ENCODE assay signal across 25 cellular contexts in genomic region chr15:69730281-69731235, GRCh38.
A peak's percentile ranks its signal among the peaks of the same experiment; 100 is the strongest.
DNase-seq lines count a peak whose midpoint lies in the region; ATAC-seq, FAIRE-seq and TF ChIP-seq lines count a peak whose summit lies in the region.
"Had no signal": no experiment of that assay in that cellular context is flagged by ENCODE, and none has a peak within 500 bp of the region (broad histone marks: within the 10 kb centered on the region; RNA-seq: fewer than 3 reads in every experiment).

No MANE protein-coding gene starts in this region.

- intact Hi-C loops in HepG2 (cut with micrococcal nuclease; ENCODE audit: unreplicated experiment): no loop called here

- no TSS peak for BruUV-seq in HepG2 (replicated peaks; lab: Mats Ljungman, UMichigan)

- no peak overlapping the region for H3K4me2 ChIP-seq in HepG2 (ENCODE audit: low read depth, low read length)

- H3K4me3 Mint-ChIP-seq in activated naive CD8-positive, alpha-beta T cell treated with anti-CD3 and anti-CD28 coated beads for 36 hours: no peak overlapping the region
- no peak overlapping the region for H3K4me3 Mint-ChIP-seq in activated naive CD8-positive, alpha-beta T cell treated with anti-CD3 and anti-CD28 coated beads, Interleukin-2, amount 50 U/mL, for 24 hours
- H3K4me3 Mint-ChIP-seq: activated naive CD8-positive, alpha-beta T cell; activated T-helper 17 cell treated with anti-CD3 and anti-CD28 coated beads, Interleukin-2, amount 50 U/mL, for 72 hours; natural killer cell; stimulated activated effector memory CD8-positive, alpha-beta T cell treated with anti-CD3 and anti-CD28 coated beads, Interleukin-12 subunit alpha, Interleukin-12 subunit beta, amount 100 ng/mL, for 72 hours had no signal

- no peaks in the 10 kb centered on the region for H3K9me3 ChIP-seq in RWPE2 (ENCODE audit: severe bottlenecking)
- H3K9me3 ChIP-seq in HepG2 (ENCODE audit: low read length): no peaks in the 10 kb centered on the region
- H3K9me3 ChIP-seq: left lung had no signal

- no peaks in the 10 kb centered on the region for H3K36me3 Mint-ChIP-seq in activated naive CD8-positive, alpha-beta T cell treated with anti-CD3 and anti-CD28 coated beads for 36 hours
- H3K36me3 Mint-ChIP-seq in activated naive CD8-positive, alpha-beta T cell treated with anti-CD3 and anti-CD28 coated beads, Interleukin-2, amount 50 U/mL, for 24 hours (ENCODE audit: low read depth): no peaks in the 10 kb centered on the region
- H3K36me3 Mint-ChIP-seq: activated naive CD8-positive, alpha-beta T cell; natural killer cell had no signal

- H3K27ac ChIP-seq in RWPE2 (ENCODE audit: poor library complexity, severe bottlenecking): no peak overlapping the region
- no peak overlapping the region for H3K27ac ChIP-seq in HepG2 (ENCODE audit: extremely low read length, insufficient read depth, low read length)
- H3K27ac ChIP-seq: C4-2B, dorsolateral prefrontal cortex, left lung, RWPE1, skin epidermis had no signal

- H3K9ac ChIP-seq in HepG2 (ENCODE audit: insufficient read depth, low read depth, low read length): no peak overlapping the region

- H3K36me3 ChIP-seq in RWPE2 (ENCODE audit: low read depth) (no peaks in the 10 kb centered on the region), HepG2 (replicated peaks in 1 of 2; ENCODE audit: control insufficient read depth in 1 of 2, insufficient read depth in 2 of 2, low read length in 2 of 2) (no peaks in the 10 kb centered on the region)
- H3K36me3 ChIP-seq: left lung had no signal

- peaks cover 13% of the 10 kb centered on the region for H3K4me1 Mint-ChIP-seq in activated naive CD8-positive, alpha-beta T cell treated with anti-CD3 and anti-CD28 coated beads for 36 hours
- H3K4me1 Mint-ChIP-seq in activated naive CD8-positive, alpha-beta T cell treated with anti-CD3 and anti-CD28 coated beads, Interleukin-2, amount 50 U/mL, for 24 hours: peaks cover 28% of the 10 kb centered on the region

- no peak for ATAC-seq in activated naive CD8-positive, alpha-beta T cell treated with anti-CD3 and anti-CD28 coated beads, Interleukin-2, amount 50 U/mL, for 24 hours
- peak; percentile 26; the same call in 1 of the 3 replicates for ATAC-seq in RWPE2 (ENCODE audit: low read depth)
- no peak for ATAC-seq in GM21576 (IDR thresholded peaks at IDR 0.05; ENCODE audit: unreplicated experiment)
- no peak for ATAC-seq in HepG2
- ATAC-seq: activated T-helper 17 cell treated with anti-CD3 and anti-CD28 coated beads, Interleukin-2, amount 50 U/mL, for 72 hours; left lung; natural killer cell; stimulated activated effector memory CD8-positive, alpha-beta T cell treated with anti-CD3 and anti-CD28 coated beads, Interleukin-12 subunit alpha, Interleukin-12 subunit beta, amount 100 ng/mL, for 72 hours had no signal

- H3K27me3 ChIP-seq in RWPE2 (ENCODE audit: insufficient read depth, poor library complexity, severe bottlenecking) (peaks cover 7% of the 10 kb centered on the region), HepG2 (ENCODE audit: control insufficient read depth in 1 of 2, insufficient read depth in 2 of 2, low read length in 2 of 2) (peaks cover 2 to 28% of the 10 kb centered on the region in 2 experiments; a peak in 4 of 5 replicates)
- H3K27me3 ChIP-seq: left lung had no signal

- no peak for FAIRE-seq in HepG2 (lab: Jason Lieb, UNC)
- FAIRE-seq: D721Med had no signal

- no peak for TF ChIP-seq CTCF in RWPE2 (IDR thresholded peaks at IDR 0.05; ENCODE audit: poor library complexity, severe bottlenecking)
- no peak for TF ChIP-seq CTCF in HepG2 (CRISPR knock-in tag; IDR thresholded peaks at IDR 0.05)

- no peaks in the 10 kb centered on the region for H3K4me1 ChIP-seq in RWPE2 (ENCODE audit: insufficient read depth, poor library complexity, severe bottlenecking)
- no peaks in the 10 kb centered on the region for H3K4me1 ChIP-seq in HepG2 (ENCODE audit: insufficient read depth, low read length)

- H4K20me1 ChIP-seq in HepG2 (ENCODE audit: insufficient read depth, low read length): no peaks in the 10 kb centered on the region

- no peak for TF ChIP-seq EP300 in HepG2 (IDR thresholded peaks at IDR 0.05; ENCODE audit: low read depth in 2 of 2, low read length in 2 of 2)
- TF ChIP-seq EP300 in HepG2 (CRISPR knock-in tag; IDR thresholded peaks at IDR 0.05; ENCODE audit: borderline replicate concordance): no peak

- no peak for TF ChIP-seq POLR2A in HepG2 (IDR thresholded peaks at IDR 0.05; ENCODE audit: insufficient read depth in 1 of 2, low read depth in 2 of 2, low read length in 2 of 2)

- no peaks in the 10 kb centered on the region for H3K9me3 Mint-ChIP-seq in activated naive CD8-positive, alpha-beta T cell treated with anti-CD3 and anti-CD28 coated beads for 36 hours
- no peaks in the 10 kb centered on the region for H3K9me3 Mint-ChIP-seq in activated naive CD8-positive, alpha-beta T cell treated with anti-CD3 and anti-CD28 coated beads, Interleukin-2, amount 50 U/mL, for 24 hours
- H3K9me3 Mint-ChIP-seq: activated T-helper 17 cell treated with anti-CD3 and anti-CD28 coated beads, Interleukin-2, amount 50 U/mL, for 72 hours; natural killer cell; stimulated activated effector memory CD8-positive, alpha-beta T cell treated with anti-CD3 and anti-CD28 coated beads, Interleukin-12 subunit alpha, Interleukin-12 subunit beta, amount 100 ng/mL, for 72 hours had no signal

- in situ Hi-C loops in HepG2 (cut with HindIII; ENCODE audit: extremely low pct_ligation_motif_present, low pct_unique_long_range_greater_than_20kb): no loop called here

- WGBS in HepG2 (ENCODE audit: low lambda C conversion rate): 19% methylated on average over 10 of the region's 14 CpGs

- DNase-seq in activated naive CD8-positive, alpha-beta T cell treated with anti-CD3 and anti-CD28 coated beads for 36 hours: no peak
- no peak for DNase-seq in activated naive CD8-positive, alpha-beta T cell treated with anti-CD3 and anti-CD28 coated beads, Interleukin-2, amount 50 U/mL, for 24 hours
- DNase-seq in RWPE2 (ENCODE audit: low spot score) (no peak), islet precursor cell (peak; percentile 83), HepG2 (ENCODE audit: low spot score) (no peak), NCI-H446 treated with DMSO at 0.1 percent for 48 hours (lab: John Stamatoyannopoulos, UW) (no peak)
- DNase-seq: activated CD4-positive, alpha-beta T cell treated with anti-CD3 and anti-CD28 coated beads for 4 hours; central memory CD4-positive, alpha-beta T cell; dorsolateral prefrontal cortex; foreskin fibroblast; left lung; midbrain; natural killer cell; NCI-H1105 treated with DMSO at 0.1 percent for 48 hours; NCI-H2081 treated with DMSO at 0.1 percent for 48 hours; NCI-H69; stimulated activated CD4-positive, alpha-beta T cell treated with anti-CD3 and anti-CD28 coated beads, Interleukin-2, amount 100 ng/mL, for 24 hours had no signal

- no peak overlapping the region for H2AFZ ChIP-seq in HepG2 (ENCODE audit: low read length)

- H3K4me3 ChIP-seq in RWPE2 (ENCODE audit: severe bottlenecking) (no peak overlapping the region), HepG2 (replicated peaks in 1 of 3; ENCODE audit: insufficient read depth in 1 of 3, low read depth in 2 of 3, low read length in 3 of 3) (no peak overlapping the region)
- H3K4me3 ChIP-seq: dorsolateral prefrontal cortex, left lung, skin epidermis had no signal

- peak overlapping the region; percentile 7 for H3K27ac Mint-ChIP-seq in activated naive CD8-positive, alpha-beta T cell treated with anti-CD3 and anti-CD28 coated beads for 36 hours
- no peak overlapping the region for H3K27ac Mint-ChIP-seq in activated naive CD8-positive, alpha-beta T cell treated with anti-CD3 and anti-CD28 coated beads, Interleukin-2, amount 50 U/mL, for 24 hours
- H3K27ac Mint-ChIP-seq: activated naive CD8-positive, alpha-beta T cell; natural killer cell; stimulated activated effector memory CD8-positive, alpha-beta T cell treated with anti-CD3 and anti-CD28 coated beads, Interleukin-12 subunit alpha, Interleukin-12 subunit beta, amount 100 ng/mL, for 72 hours had no signal

- H3K79me2 ChIP-seq in HepG2 (ENCODE audit: insufficient read depth, low read length): no peaks in the 10 kb centered on the region

- peaks cover 14% of the 10 kb centered on the region for H3K27me3 Mint-ChIP-seq in activated naive CD8-positive, alpha-beta T cell treated with anti-CD3 and anti-CD28 coated beads for 36 hours
- peaks cover 19% of the 10 kb centered on the region for H3K27me3 Mint-ChIP-seq in activated naive CD8-positive, alpha-beta T cell treated with anti-CD3 and anti-CD28 coated beads, Interleukin-2, amount 50 U/mL, for 24 hours
- H3K27me3 Mint-ChIP-seq: activated naive CD8-positive, alpha-beta T cell had no signal

- POLR2A ChIA-PET in HepG2 (lab: Yijun Ruan, JAX): no interaction called here

- CTCF ChIA-PET in HepG2 (lab: Yijun Ruan, JAX; ENCODE audit: low intra/inter-chr PET ratio, low total read pairs): interaction anchor here (1.7 kb wide), 1 partner anchor 451 kb away, joined by 3 read pairs; no protein-coding TSS in a partner anchor

- TF ChIP-seq RAD21 in HepG2 (CRISPR knock-in tag; IDR thresholded peaks at IDR 0.05): no peak

TF ChIP-seq in HepG2, 621 proteins besides CTCF, POLR2A, EP300 and RAD21 (continues in another document):
- TF ChIP-seq ZNF629 (CRISPR knock-in tag; conservative IDR thresholded peaks at IDR 0.05) (no peak), KAT7 (CRISPR knock-in tag; IDR thresholded peaks at IDR 0.05; ENCODE audit: borderline replicate concordance) (no peak), KLF15 (CRISPR knock-in tag; IDR thresholded peaks at IDR 0.05; ENCODE audit: borderline replicate concordance) (no peak)
- TF ChIP-seq, protein P1, sequence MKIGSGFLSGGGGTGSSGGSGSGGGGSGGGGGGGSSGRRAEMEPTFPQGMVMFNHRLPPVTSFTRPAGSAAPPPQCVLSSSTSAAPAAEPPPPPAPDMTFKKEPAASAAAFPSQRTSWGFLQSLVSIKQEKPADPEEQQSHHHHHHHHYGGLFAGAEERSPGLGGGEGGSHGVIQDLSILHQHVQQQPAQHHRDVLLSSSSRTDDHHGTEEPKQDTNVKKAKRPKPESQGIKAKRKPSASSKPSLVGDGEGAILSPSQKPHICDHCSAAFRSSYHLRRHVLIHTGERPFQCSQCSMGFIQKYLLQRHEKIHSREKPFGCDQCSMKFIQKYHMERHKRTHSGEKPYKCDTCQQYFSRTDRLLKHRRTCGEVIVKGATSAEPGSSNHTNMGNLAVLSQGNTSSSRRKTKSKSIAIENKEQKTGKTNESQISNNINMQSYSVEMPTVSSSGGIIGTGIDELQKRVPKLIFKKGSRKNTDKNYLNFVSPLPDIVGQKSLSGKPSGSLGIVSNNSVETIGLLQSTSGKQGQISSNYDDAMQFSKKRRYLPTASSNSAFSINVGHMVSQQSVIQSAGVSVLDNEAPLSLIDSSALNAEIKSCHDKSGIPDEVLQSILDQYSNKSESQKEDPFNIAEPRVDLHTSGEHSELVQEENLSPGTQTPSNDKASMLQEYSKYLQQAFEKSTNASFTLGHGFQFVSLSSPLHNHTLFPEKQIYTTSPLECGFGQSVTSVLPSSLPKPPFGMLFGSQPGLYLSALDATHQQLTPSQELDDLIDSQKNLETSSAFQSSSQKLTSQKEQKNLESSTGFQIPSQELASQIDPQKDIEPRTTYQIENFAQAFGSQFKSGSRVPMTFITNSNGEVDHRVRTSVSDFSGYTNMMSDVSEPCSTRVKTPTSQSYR (CRISPR knock-in tag; IDR thresholded peaks at IDR 0.05; ENCODE audit: borderline replicate concordance): no peak
